In genomic region chr1:18491168-18491567, GRCh38 we compare ENCODE assay signal across 23 cellular contexts. TPM values are rescaled to one million over a fixed set of nuclear protein-coding genes. Genes with fewer than 3 reads are reported as not detected.
"Had no signal": no experiment of that assay in that cellular context is flagged by ENCODE, and none has a peak within 500 bp of the region (broad histone marks: within the 10 kb centered on the region; RNA-seq: fewer than 3 reads in every experiment).

No MANE protein-coding gene starts in this region.

- H3K27me3 ChIP-seq: adrenal gland had no signal

- DNase-seq: activated CD4-positive, alpha-beta T cell treated with anti-CD3 and anti-CD28 coated beads, Interleukin-2, amount 50 U/mL, for 4 hours; activated CD4-positive, CD25-positive, alpha-beta regulatory T cell treated with anti-CD3 and anti-CD28 coated beads, Interleukin-2, amount 50 U/mL, for 72 hours; activated gamma-delta T cell treated with Interleukin-2 at 50 U/mL for 16 hours; activated T-cell treated with anti-CD3 and anti-CD28 coated beads, Interleukin-2, amount 50 U/mL, for 72 hours; adrenal gland; effector CD4-positive, alpha-beta T cell; heart left ventricle; left ventricle myocardium inferior; mammary epithelial cell; mucosa of descending colon; naive B cell; retina; spleen; stimulated activated CD4-positive, alpha-beta T cell treated with anti-CD3 and anti-CD28 coated beads, Interleukin-4, amount 100 ng/mL, for 4 hours; stimulated activated naive CD4-positive, alpha-beta T cell had no signal

- H3K27ac ChIP-seq: adrenal gland, gastroesophageal sphincter, heart left ventricle, left ventricle myocardium inferior, spleen had no signal

- ATAC-seq: activated naive CD4-positive, alpha-beta T cell treated with anti-CD3 and anti-CD28 coated beads, Interleukin-2, amount 50 U/mL, for 72 hours; activated T-cell treated with anti-CD3 and anti-CD28 coated beads, Interleukin-2, amount 50 U/mL, for 72 hours; esophagus mucosa; gastroesophageal sphincter; heart left ventricle; mucosa of descending colon had no signal

- H3K36me3 ChIP-seq: adrenal gland, gastroesophageal sphincter, heart left ventricle, left ventricle myocardium inferior, spleen had no signal

- H3K4me3 Mint-ChIP-seq: activated T-cell treated with anti-CD3 and anti-CD28 coated beads, Interleukin-2, amount 50 U/mL, for 72 hours; neural crest cell had no signal

- H3K4me3 ChIP-seq: adrenal gland, gastroesophageal sphincter, heart left ventricle, left ventricle myocardium inferior, mucosa of descending colon, spleen had no signal

- H3K36me3 Mint-ChIP-seq: activated naive CD4-positive, alpha-beta T cell treated with anti-CD3 and anti-CD28 coated beads, Interleukin-2, amount 50 U/mL, for 72 hours; naive B cell had no signal

- H3K27ac Mint-ChIP-seq: activated naive CD4-positive, alpha-beta T cell treated with anti-CD3 and anti-CD28 coated beads, Interleukin-2, amount 50 U/mL, for 72 hours; activated T-cell treated with anti-CD3 and anti-CD28 coated beads, Interleukin-2, amount 50 U/mL, for 72 hours had no signal

- H3K9me3 ChIP-seq: adrenal gland, mucosa of descending colon had no signal

- FAIRE-seq: bronchial epithelial cell had no signal

- H3K4me1 ChIP-seq: adrenal gland, gastroesophageal sphincter, heart left ventricle, left ventricle myocardium inferior had no signal

RNA-seq across cellular contexts. Expression of gene KLHDC7A, which starts 10.4 kb away (rescaled TPM):
- total RNA-seq: activated CD8-positive, alpha-beta memory T cell treated with anti-CD3 and anti-CD28 coated beads for 36 hours; activated naive CD4-positive, alpha-beta T cell treated with anti-CD3 and anti-CD28 coated beads, Interleukin-2, amount 50 U/mL, for 72 hours; activated T-cell treated with anti-CD3 and anti-CD28 coated beads, Interleukin-2, amount 50 U/mL, for 72 hours; adrenal gland; cerebellum; left ventricle myocardium inferior; neural crest cell; posterior vena cava; spleen had no signal
- polyA plus RNA-seq: heart left ventricle, mammary epithelial cell, spleen had no signal
